ENCODE assay signal across 17 cellular contexts in genomic region chr1:20199410-20199809, GRCh38. TPM values are rescaled to one million over a fixed set of nuclear protein-coding genes. Genes with fewer than 3 reads are reported as not detected.
"Had no signal": no experiment of that assay in that cellular context is flagged by ENCODE, and none has a peak within 500 bp of the region (broad histone marks: within the 10 kb centered on the region; RNA-seq: fewer than 3 reads in every experiment).

No MANE protein-coding gene starts in this region.

- H3K27ac ChIP-seq: heart right ventricle, parathyroid adenoma, thyroid gland, uterus, VCaP had no signal

- FAIRE-seq: frontal cortex had no signal

- H3K4me1 ChIP-seq: parathyroid adenoma, thyroid gland, uterus had no signal

- H3K4me3 ChIP-seq: heart right ventricle, thyroid gland, uterus had no signal

- H3K9ac ChIP-seq: parathyroid adenoma had no signal

- H2AFZ ChIP-seq: parathyroid adenoma had no signal

- H3K27me3 ChIP-seq: thyroid gland, uterus had no signal

- DNase-seq: activated CD4-positive, alpha-beta memory T cell treated with anti-CD3 and anti-CD28 coated beads, Interleukin-2, amount 10 ng/mL, durations not matched to agents 7 days and 5 days; activated CD4-positive, alpha-beta T cell treated with anti-CD3 and anti-CD28 coated beads for 36 hours; activated CD8-positive, alpha-beta memory T cell treated with anti-CD3 and anti-CD28 coated beads, Interleukin-2, amount 50 U/mL, for 48 hours; activated naive CD8-positive, alpha-beta T cell treated with anti-CD3 and anti-CD28 coated beads, Interleukin-2, amount 10 ng/mL, durations not matched to agents 7 days and 5 days; aorta; heart right ventricle; islet precursor cell; naive B cell; right cardiac atrium; thyroid gland; uterus had no signal

- H3K36me3 ChIP-seq: heart right ventricle, thyroid gland, uterus had no signal

- ATAC-seq: activated CD4-positive, alpha-beta T cell treated with anti-CD3 and anti-CD28 coated beads for 36 hours; right cardiac atrium; stimulated activated effector memory CD8-positive, alpha-beta T cell treated with anti-CD3 and anti-CD28 coated beads, Interleukin-12 subunit alpha, Interleukin-12 subunit beta, amount 100 ng/mL, for 72 hours had no signal

- H3K9me3 ChIP-seq: heart right ventricle, thyroid gland, uterus had no signal

- H3K79me2 ChIP-seq: parathyroid adenoma had no signal

RNA-seq across cellular contexts. Expression of gene PLA2G2C, which starts 13.1 kb away (rescaled TPM):
- total RNA-seq: activated naive CD8-positive, alpha-beta T cell treated with anti-CD3 and anti-CD28 coated beads, Interleukin-2, amount 10 ng/mL, durations not matched to agents 7 days and 5 days; fibroblast of lung; frontal cortex; heart right ventricle; liver; thyroid gland; uterus had no signal
- polyA plus RNA-seq: aorta, fibroblast of lung, heart right ventricle, liver had no signal

RNA-seq across cellular contexts. Expression of gene UBXN10, which starts 13.5 kb away (rescaled TPM):
- polyA plus RNA-seq: fibroblast of lung had no signal
